In the genomic region with DNA sequence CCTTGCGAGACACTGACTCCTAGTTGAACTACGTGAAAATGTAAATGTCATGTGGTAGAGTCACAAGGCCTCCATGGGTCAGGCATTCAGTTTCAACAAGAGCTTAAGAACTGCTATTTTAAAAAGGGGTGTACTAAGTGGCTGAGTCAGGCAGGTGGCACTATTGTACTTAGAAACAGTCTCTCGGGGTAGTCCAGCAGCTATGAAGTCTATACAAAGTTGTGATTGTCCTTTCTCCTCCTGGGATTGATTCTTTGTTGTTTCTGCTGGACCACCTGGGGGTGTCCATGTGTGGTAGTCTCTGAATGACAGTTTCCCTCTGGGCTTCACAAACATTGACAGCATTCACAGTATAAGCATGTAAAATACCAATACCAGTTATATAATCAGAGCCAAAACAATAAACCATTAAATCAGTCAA, we compare ENCODE assay signal across 8 cellular contexts. TPM values are rescaled to one million over a fixed set of nuclear protein-coding genes. Genes with fewer than 3 reads are reported as not detected.
DNase-seq lines count a peak whose midpoint lies in the region; ATAC-seq, FAIRE-seq and TF ChIP-seq lines count a peak whose summit lies in the region.

No MANE protein-coding gene starts in this region.

- H3K4me1 ChIP-seq in left lung = no peaks in the 10 kb centered on the region
- no peaks in the 10 kb centered on the region for H3K4me1 ChIP-seq in upper lobe of right lung

- intact Hi-C loops in left lung (cut with DNase I) = no loop called here
- intact Hi-C loops in upper lobe of right lung (cut with DNase I) = no loop called here

- H3K36me3 ChIP-seq in bronchial epithelial cell (ENCODE audit: control insufficient read depth, insufficient read depth, low read length) = peaks cover 3% of the 10 kb centered on the region
- H3K36me3 ChIP-seq in left lung = peaks cover 0 to 13% of the 10 kb centered on the region in 2 donors
- peaks cover 6% of the 10 kb centered on the region for H3K36me3 ChIP-seq in upper lobe of right lung

- H3K27ac ChIP-seq in left lung (no peak overlapping the region), upper lobe of right lung (no peak overlapping the region)

- peak; percentile 94 for ATAC-seq in GM21390 (IDR thresholded peaks at IDR 0.05; ENCODE audit: unreplicated experiment)
- peak; percentile 73 for ATAC-seq in HG03571 (IDR thresholded peaks at IDR 0.05; ENCODE audit: unreplicated experiment)
- peak; percentile 98 for ATAC-seq in left lung
- peak; percentile 87 for ATAC-seq in upper lobe of right lung

- TF ChIP-seq CTCF in bronchial epithelial cell (IDR thresholded peaks at IDR 0.05; ENCODE audit: insufficient read depth, low read length, severe bottlenecking) = peak; percentile 75
- TF ChIP-seq CTCF in left lung (IDR thresholded peaks at IDR 0.05) = peak; percentile 26 to 47
- TF ChIP-seq CTCF in upper lobe of right lung (IDR thresholded peaks at IDR 0.05) = peak; percentile 55

- FAIRE-seq in G401.6 (lab: Jason Lieb, UNC) (peak; percentile 92), bronchial epithelial cell (lab: Jason Lieb, UNC) (no peak)

- peak; percentile 40 for DNase-seq in NOMO-1 treated with DMSO at 0.1 percent for 48 hours (lab: John Stamatoyannopoulos, UW; ENCODE audit: unreplicated experiment)
- peak; percentile 63 for DNase-seq in bronchial epithelial cell (ENCODE audit: low read depth)
- no peak for DNase-seq in left lung
- no peak for DNase-seq in upper lobe of right lung
- DNase-seq in NCI-H774 (lab: John Stamatoyannopoulos, UW) = no peak

- H3K27me3 ChIP-seq in bronchial epithelial cell (ENCODE audit: control insufficient read depth, insufficient read depth, low read length) = no peaks in the 10 kb centered on the region
- no peaks in the 10 kb centered on the region for H3K27me3 ChIP-seq in left lung
- no peaks in the 10 kb centered on the region for H3K27me3 ChIP-seq in upper lobe of right lung

- H3K4me3 ChIP-seq in bronchial epithelial cell (ENCODE audit: low read depth, low read length) = no peak overlapping the region
- H3K4me3 ChIP-seq in left lung = no peak overlapping the region
- H3K4me3 ChIP-seq in upper lobe of right lung = no peak overlapping the region

- peaks cover 0 to 8% of the 10 kb centered on the region in 2 donors for H3K9me3 ChIP-seq in left lung
- H3K9me3 ChIP-seq in upper lobe of right lung = no peaks in the 10 kb centered on the region

RNA-seq across cellular contexts. Expression of gene UGGT2, which starts 33.0 kb away (rescaled TPM):
- total RNA-seq in bronchial epithelial cell (25.3 and 31.9 TPM in 2 replicates), left lung (10 to 100 TPM; 24.1 to 26.1 TPM), upper lobe of right lung (21.7 TPM)

Comparison
In these comparisons a context has a peak if more than half of its experiments do, and no peak if none do; other contexts are left out.
1. DNase-seq: peak in NOMO-1 treated with DMSO at 0.1 percent for 48 hours (single experiment) and bronchial epithelial cell (single experiment); none in left lung (0 of 2), upper lobe of right lung (single experiment) and NCI-H774 (single experiment).
2. Peak in every context shown above with its lines, with median percentiles within 50 percentile points of each other: ATAC-seq and CTCF ChIP-seq.